ENCODE assay signal across 8 cellular contexts in the genomic region with DNA sequence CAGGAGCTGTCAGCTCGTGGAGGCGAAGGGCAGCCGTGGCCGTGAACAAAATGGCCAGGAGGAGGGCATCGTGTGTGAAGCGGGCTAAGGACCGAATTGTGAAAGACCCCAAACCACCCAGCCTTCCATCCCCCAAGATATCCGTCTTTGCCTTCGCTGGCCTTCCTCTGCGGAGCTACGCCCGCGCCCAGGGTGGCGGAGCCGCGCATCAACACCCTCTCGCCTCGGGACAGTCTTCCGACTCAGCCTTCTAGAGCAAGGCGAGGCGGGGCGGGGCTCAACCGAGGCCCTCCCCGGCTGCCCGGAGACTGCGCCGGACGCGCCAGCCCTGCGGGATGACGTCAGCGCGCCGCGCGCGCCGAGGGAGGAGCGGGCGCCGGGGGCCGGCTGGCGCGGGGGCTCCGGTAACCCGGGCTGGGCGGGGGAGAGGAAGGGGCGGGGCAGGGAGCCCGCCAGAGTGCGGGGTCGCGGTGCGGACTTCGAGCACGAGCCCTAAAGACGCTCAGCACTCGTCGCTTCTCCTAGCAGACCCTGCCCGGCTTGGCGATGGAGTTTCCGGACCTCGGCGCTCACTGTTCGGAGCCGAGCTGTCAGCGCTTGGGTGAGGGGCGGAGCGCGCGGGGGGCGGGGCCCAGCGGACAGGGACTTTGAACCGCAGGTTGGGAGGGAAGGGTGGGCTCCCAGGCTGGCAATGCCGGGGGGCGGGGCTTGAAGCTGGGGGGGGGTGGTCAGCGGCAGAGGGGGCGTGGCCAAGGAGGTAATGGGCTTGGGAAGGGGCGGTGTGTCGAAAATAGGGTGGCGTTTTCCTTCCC.
DNase-seq lines count a peak whose midpoint lies in the region; ATAC-seq and TF ChIP-seq lines count a peak whose summit lies in the region.

A gene with protein sequence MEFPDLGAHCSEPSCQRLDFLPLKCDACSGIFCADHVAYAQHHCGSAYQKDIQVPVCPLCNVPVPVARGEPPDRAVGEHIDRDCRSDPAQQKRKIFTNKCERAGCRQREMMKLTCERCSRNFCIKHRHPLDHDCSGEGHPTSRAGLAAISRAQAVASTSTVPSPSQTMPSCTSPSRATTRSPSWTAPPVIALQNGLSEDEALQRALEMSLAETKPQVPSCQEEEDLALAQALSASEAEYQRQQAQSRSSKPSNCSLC (plus strand): TSS at position 341 of the 812 bp plus-strand sequence. CDS start 206 bp downstream, at position 547.

- no peaks in the 10 kb centered on the region for H4K20me1 ChIP-seq in BLaER1

- TF ChIP-seq CTCF in choroid plexus epithelial cell (conservative IDR thresholded peaks at IDR 0.05; ENCODE audit: low read depth, low read length), result no peak

- DNase-seq in NCI-H524 treated with DMSO at 0.1 percent for 48 hours (lab: John Stamatoyannopoulos, UW) (peak; percentile 51), choroid plexus epithelial cell (ENCODE audit: low read depth) (peak; percentile 93)
- DNase-seq in activated CD4-positive, alpha-beta T cell treated with anti-CD3 and anti-CD28 coated beads for 4 hours, result peak; percentile 94 to 95
- peak; percentile 93 to 95 for DNase-seq in stimulated activated CD4-positive, alpha-beta T cell treated with anti-CD3 and anti-CD28 coated beads, Interleukin-1b, Interleukin-23, amount 100 ng/mL, for 4 hours (ENCODE audit: low read depth in 2 of 2)

- peak within 1 kb of the TSS; percentile 95 for H3K4me2 ChIP-seq in BLaER1

- H3K4me3 ChIP-seq in BLaER1 (peak within 1 kb of the TSS; percentile 66), choroid plexus epithelial cell (ENCODE audit: low read depth, low read length) (peak within 1 kb of the TSS; percentile 86)

- no peaks in the 10 kb centered on the region for H3K9me3 ChIP-seq in BLaER1

- H3K4me1 ChIP-seq in BLaER1, result peaks cover 40% of the 10 kb centered on the region

- H3K36me3 ChIP-seq in BLaER1, result peaks cover 34% of the 10 kb centered on the region

- H3K27me3 ChIP-seq in BLaER1 (no peaks in the 10 kb centered on the region), layer of hippocampus (ENCODE audit: control insufficient read depth, insufficient read depth, low read length) (no peaks in the 10 kb centered on the region)

- peak; percentile 97 for ATAC-seq in GM19324 (IDR thresholded peaks at IDR 0.05; ENCODE audit: low FRiP score, unreplicated experiment)
- peak; percentile 97 for ATAC-seq in HG03460 (IDR thresholded peaks at IDR 0.05; ENCODE audit: unreplicated experiment)

- peak within 1 kb of the TSS; percentile 78 for H3K9ac ChIP-seq in BLaER1

- peak within 1 kb of the TSS; percentile 81 for H3K27ac ChIP-seq in BLaER1
- peak within 1 kb of the TSS; percentile 99 for H3K27ac ChIP-seq in layer of hippocampus (ENCODE audit: low read depth, low read length)

Comparison
In these comparisons a context has a peak if more than half of its experiments do, and no peak if none do; other contexts are left out.
1. Peak in every context shown above with its lines: DNase-seq, ATAC-seq, H3K4me3 ChIP-seq and H3K27ac ChIP-seq.